ENCODE assay signal across 9 cellular contexts in genomic region chr13:52070929-52071523, GRCh38. TPM values are rescaled to one million over a fixed set of nuclear protein-coding genes. Genes with fewer than 3 reads are reported as not detected.
DNase-seq lines count a peak whose midpoint lies in the region; ATAC-seq, FAIRE-seq and TF ChIP-seq lines count a peak whose summit lies in the region.
"Had no signal": no experiment of that assay in that cellular context is flagged by ENCODE, and none has a peak within 500 bp of the region (broad histone marks: within the 10 kb centered on the region; RNA-seq: fewer than 3 reads in every experiment).

No MANE protein-coding gene starts in this region.

- no peaks in the 10 kb centered on the region for H3K27me3 Mint-ChIP-seq in endodermal cell (ENCODE audit: insufficient read depth)

- H3K27me3 ChIP-seq in Panc1 (ENCODE audit: control insufficient read depth, insufficient read depth, low read length) (no peaks in the 10 kb centered on the region), endodermal cell (ENCODE audit: control insufficient read depth, insufficient read depth, low read length, poor library complexity, severe bottlenecking) (no peaks in the 10 kb centered on the region)

- H3K4me1 Mint-ChIP-seq in endodermal cell = no peaks in the 10 kb centered on the region

- H3K4me1 ChIP-seq in Panc1 (ENCODE audit: control insufficient read depth, insufficient read depth, low read length) (no peaks in the 10 kb centered on the region), endodermal cell (ENCODE audit: control insufficient read depth, insufficient read depth, low read length) (no peaks in the 10 kb centered on the region)

- BruUV-seq in Panc1 (replicated peaks; lab: Mats Ljungman, UMichigan) = no TSS peak

- POLR2A ChIA-PET in Panc1 (lab: Charles Lee) = no interaction called here
- POLR2A ChIA-PET in HEK293T (lab: Yijun Ruan, JAX) = no interaction called here

- H3K4me3 ChIP-seq in Panc1 (ENCODE audit: low read depth in 2 of 2, low read length in 2 of 2) (no peak overlapping the region), endodermal cell (ENCODE audit: low read length) (no peak overlapping the region)
- H3K4me3 ChIP-seq: lung had no signal

- in situ Hi-C loops in Panc1 (cut with HindIII; ENCODE audit: low pct_unique_long_range_greater_than_20kb, low sequenced_read_pairs) = no loop called here

- FAIRE-seq in GM12891 (lab: Jason Lieb, UNC) = no peak

- no peak overlapping the region for H3K27ac ChIP-seq in Panc1 (ENCODE audit: low read length)
- H3K27ac ChIP-seq in endodermal cell (ENCODE audit: low read depth, low read length) = no peak overlapping the region

- WGBS in endodermal cell (ENCODE audit: insufficient coverage in 1 of 2, insufficient read length in 1 of 2), 2 experiments = 78 to 93% methylated on average over 1 of the region's 1 CpG

- TF ChIP-seq POLR2A in GM12891 (IDR thresholded peaks at IDR 0.05; ENCODE audit: low read depth, low read length) = no peak

- ATAC-seq in left cardiac atrium (peak; percentile 30 to 55), Panc1 (no peak), HG03039 (IDR thresholded peaks at IDR 0.05; ENCODE audit: unreplicated experiment) (no peak)

- no peak overlapping the region for H3K9ac ChIP-seq in endodermal cell (ENCODE audit: extremely low read depth, low read length, poor library complexity, severe bottlenecking)

- DNase-seq in left cardiac atrium (no peak), cardiac septum (ENCODE audit: low spot score) (no peak), Panc1 (ENCODE audit: low read depth, low spot score) (no peak), endodermal cell (no peak), ureter (ENCODE audit: low spot score) (no peak), GM12891 (ENCODE audit: insufficient read length, low spot score) (no peak), HEK293T (ENCODE audit: extremely low spot score) (no peak)

- H3K27ac Mint-ChIP-seq in endodermal cell = no peak overlapping the region

- TF ChIP-seq CTCF in Panc1 (IDR thresholded peaks at IDR 0.05) (peak; percentile 5; the same call in 1 of the 2 replicates), endodermal cell (conservative IDR thresholded peaks at IDR 0.05) (peak; percentile 26)

- CTCF ChIA-PET in Panc1 (lab: Charles Lee) = no interaction called here
- CTCF ChIA-PET in HEK293T (lab: Yijun Ruan, JAX) = no interaction called here

- H3K9me3 Mint-ChIP-seq in endodermal cell = peaks cover 76% of the 10 kb centered on the region

- intact Hi-C loops in left cardiac atrium (cut with DNase I) (no loop called here), cardiac septum (cut with DNase I) (loop anchor here (2.0 kb wide), 1 partner anchor 56 kb away; no protein-coding TSS in a partner anchor), Panc1 (cut with micrococcal nuclease; ENCODE audit: unreplicated experiment) (no loop called here)

- H3K36me3 Mint-ChIP-seq in endodermal cell (ENCODE audit: low read depth) = no peaks in the 10 kb centered on the region

- no peaks in the 10 kb centered on the region for H3K36me3 ChIP-seq in Panc1 (ENCODE audit: control insufficient read depth, insufficient read depth, low read length)
- no peaks in the 10 kb centered on the region for H3K36me3 ChIP-seq in endodermal cell (ENCODE audit: control insufficient read depth, insufficient read depth, low read length)

- no peak overlapping the region for H3K4me3 Mint-ChIP-seq in endodermal cell

- H3K9me3 ChIP-seq in Panc1 (ENCODE audit: control insufficient read depth, insufficient read depth, low read depth, low read length) (peaks cover 17% of the 10 kb centered on the region; the same call in 1 of the 2 replicates), endodermal cell (ENCODE audit: control insufficient read depth, low read length) (peaks cover 77% of the 10 kb centered on the region)

TF ChIP-seq in GM12891, 5 proteins besides CTCF, POLR2A, EP300 and RAD21:
- TF ChIP-seq POLR2AphosphoS5 (IDR thresholded peaks at IDR 0.05; ENCODE audit: low read depth, low read length) = no peak
- TF ChIP-seq PAX5 (IDR thresholded peaks at IDR 0.05; ENCODE audit: insufficient read depth, low read length, severe bottlenecking) = no peak
- no peak for TF ChIP-seq POU2F2 (IDR thresholded peaks at IDR 0.05; ENCODE audit: low read depth, low read length)
- no peak for TF ChIP-seq TAF1 (IDR thresholded peaks at IDR 0.05; ENCODE audit: low read depth, low read length)

TF ChIP-seq in HEK293T, 16 proteins besides CTCF, POLR2A, EP300 and RAD21:
- TF ChIP-seq FOXM1 (IDR thresholded peaks at IDR 0.05; ENCODE audit: borderline replicate concordance) = no peak
- no peak for TF ChIP-seq SUZ12 (IDR thresholded peaks at IDR 0.05)
- TF ChIP-seq HDGF (IDR thresholded peaks at IDR 0.05; ENCODE audit: borderline replicate concordance) = no peak
- no peak for TF ChIP-seq NFRKB (IDR thresholded peaks at IDR 0.05)
- TF ChIP-seq ELF4 (IDR thresholded peaks at IDR 0.05) = no peak
- TF ChIP-seq TARDBP (IDR thresholded peaks at IDR 0.05) = no peak
- TF ChIP-seq ARNT (IDR thresholded peaks at IDR 0.05) = no peak
- no peak for TF ChIP-seq BHLHE40 (IDR thresholded peaks at IDR 0.05; ENCODE audit: borderline replicate concordance)
- TF ChIP-seq ZNF384 (IDR thresholded peaks at IDR 0.05) = no peak
- no peak for TF ChIP-seq CTBP1 (IDR thresholded peaks at IDR 0.05; ENCODE audit: borderline replicate concordance)

RNA-seq across cellular contexts. Expression of gene UTP14C, which starts 46.5 kb away (rescaled TPM):
- total RNA-seq in left cardiac atrium (10 to 100 TPM; 13.9 to 14.9 TPM), cardiac septum (13.9 TPM), Panc1 (2021; ENCODE audit: unreplicated experiment) (11.2 TPM), endodermal cell (10 to 100 TPM; 20.7 to 22.0 TPM), ureter (19.7 TPM)
- 5.2 TPM for polyA plus RNA-seq in Panc1 (2012; ENCODE audit: insufficient read length)
- polyA plus RNA-seq in endodermal cell (2013, experiment 1 of 2) = 17.8 TPM
- polyA plus RNA-seq in endodermal cell (2013, experiment 2 of 2) = 19.1 TPM
- 2.4 TPM for polyA plus RNA-seq in GM12891 (2012; ENCODE audit: low read depth, missing spikeins)

RNA-seq across cellular contexts. Expression of gene NEK5, which starts 57.8 kb away (rescaled TPM):
- total RNA-seq in left cardiac atrium (under 1 TPM; 0.44 TPM), cardiac septum (0.67 TPM), Panc1 (2021; ENCODE audit: unreplicated experiment) (0.08 TPM), endodermal cell (1 to 10 TPM; 1.4 to 1.8 TPM), ureter (0.23 TPM)
- polyA plus RNA-seq in Panc1 (2012; ENCODE audit: insufficient read length) = 0.24 TPM
- polyA plus RNA-seq in endodermal cell (2013, experiment 1 of 2) = 0.50 TPM
- polyA plus RNA-seq in endodermal cell (2013, experiment 2 of 2) = 0.54 TPM
- 0.05 TPM for polyA plus RNA-seq in GM12891 (2012; ENCODE audit: low read depth, missing spikeins)

RNA-seq across cellular contexts. Expression of gene ALG11, which starts 58.8 kb away (rescaled TPM):
- total RNA-seq in left cardiac atrium = 10 to 100 TPM; 24.9 to 28.9 TPM
- total RNA-seq in cardiac septum = 23.6 TPM
- 23.9 TPM for total RNA-seq in Panc1 (2021; ENCODE audit: unreplicated experiment)
- polyA plus RNA-seq in Panc1 (2012; ENCODE audit: insufficient read length) = 10.6 TPM
- total RNA-seq in endodermal cell = 10 to 100 TPM; 41.5 to 53.1 TPM
- 19.5 TPM for polyA plus RNA-seq in endodermal cell (2013, experiment 1 of 2)
- polyA plus RNA-seq in endodermal cell (2013, experiment 2 of 2) = 13.9 TPM
- 31.7 TPM for total RNA-seq in ureter
- 12.1 TPM for polyA plus RNA-seq in GM12891 (2012; ENCODE audit: low read depth, missing spikeins)

RNA-seq across cellular contexts. Expression of gene ATP7B, which starts 59.8 kb away (rescaled TPM):
- 1 to 10 TPM; 4.7 to 5.9 TPM for total RNA-seq in left cardiac atrium
- 10.8 TPM for total RNA-seq in cardiac septum
- 19.6 TPM for total RNA-seq in Panc1 (2021; ENCODE audit: unreplicated experiment)
- 18.6 TPM for polyA plus RNA-seq in Panc1 (2012; ENCODE audit: insufficient read length)
- 10 to 100 TPM; 20.4 to 29.2 TPM for total RNA-seq in endodermal cell
- polyA plus RNA-seq in endodermal cell (2013, experiment 1 of 2) = 9.8 TPM
- 7.5 TPM for polyA plus RNA-seq in endodermal cell (2013, experiment 2 of 2)
- total RNA-seq in ureter = 9.5 TPM
- 0.15 TPM for polyA plus RNA-seq in GM12891 (2012; ENCODE audit: low read depth, missing spikeins)

Comparison
In these comparisons a context has a peak if more than half of its experiments do, and no peak if none do; other contexts are left out.
1. ATAC-seq: peak in left cardiac atrium (2 of 2); none in Panc1 (single experiment) and HG03039 (single experiment).